ENCODE assay signal across 25 cellular contexts in the genomic region with DNA sequence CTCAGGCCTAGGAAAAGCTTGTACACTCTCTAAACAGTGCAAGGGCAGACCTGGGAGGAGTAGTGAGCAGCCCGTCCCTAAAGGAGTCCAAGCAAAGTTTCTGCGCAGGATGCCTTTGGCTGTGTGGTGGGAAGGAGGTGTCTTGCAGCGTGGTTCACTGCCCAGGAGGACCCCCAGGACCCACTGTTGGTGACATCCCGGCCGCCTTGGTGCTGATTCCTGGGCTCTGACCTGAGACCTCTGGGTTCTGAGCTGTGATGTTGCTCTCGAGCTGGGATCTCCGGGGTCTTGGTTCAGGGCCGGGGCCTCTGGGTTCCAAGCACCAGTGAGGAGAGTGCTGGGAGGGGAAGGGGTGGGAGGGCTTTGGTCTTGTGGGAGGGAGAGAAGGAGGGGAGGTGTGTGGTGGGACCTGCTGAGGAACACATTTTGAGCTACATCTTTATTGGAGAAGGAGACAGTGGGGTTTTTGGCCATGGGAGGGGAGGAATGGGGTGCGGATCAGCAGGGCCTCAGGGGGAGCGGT. TPM values are rescaled to one million over a fixed set of nuclear protein-coding genes. Genes with fewer than 3 reads are reported as not detected.
"Had no signal": no experiment of that assay in that cellular context is flagged by ENCODE, and none has a peak within 500 bp of the region (broad histone marks: within the 10 kb centered on the region; RNA-seq: fewer than 3 reads in every experiment).

No MANE protein-coding gene starts in this region.

- H3K9ac ChIP-seq: KMS-11 had no signal

- ATAC-seq: K562 had no signal

- H3K27ac ChIP-seq: HL-60, KMS-11, SJSA1, SK-N-MC had no signal

- H3K9me3 ChIP-seq: SJSA1 had no signal

- H3K27me3 ChIP-seq: SJSA1 had no signal

- DNase-seq: Kasumi-1, MM.1S, NCI-H1048, NCI-H1105, NCI-H1417, NCI-H1436 treated with DMSO at 0.1 percent for 48 hours, NCI-H1694, NCI-H187 treated with DMSO at 0.1 percent for 48 hours, NCI-H2029 treated with DMSO at 0.1 percent for 48 hours, NCI-H2171 treated with DMSO at 0.1 percent for 48 hours, NCI-H2227 treated with DMSO at 0.1 percent for 48 hours, NCI-H524, NCI-H69, NCI-H774, Right ventricle myocardium superior, RPMI8226, SIG-M5 had no signal

- H3K4me2 ChIP-seq: KMS-11 had no signal

- H3K4me3 ChIP-seq: K562, SJSA1, SK-N-MC had no signal

RNA-seq across cellular contexts. Expression of a gene that starts 4.1 kb away (rescaled TPM):
- total RNA-seq: K562, M059J, NCI-H460, Right ventricle myocardium superior, SJSA1 had no signal
- polyA plus RNA-seq: IgD-negative memory B cell, K562 had no signal

RNA-seq across cellular contexts. Expression of a gene that starts 22.0 kb away (rescaled TPM):
- total RNA-seq: K562, M059J, Right ventricle myocardium superior, SJSA1 had no signal
- polyA plus RNA-seq: IgD-negative memory B cell, K562 had no signal

RNA-seq across cellular contexts. Expression of a gene that starts 45.1 kb away (rescaled TPM):
- total RNA-seq: K562, NCI-H460, SJSA1 had no signal
- polyA plus RNA-seq: IgD-negative memory B cell, K562 had no signal
